Comparison of ENCODE assay signal across 25 cellular contexts in genomic region chr18:79472946-79473345, GRCh38.
"Had no signal": no experiment of that assay in that cellular context is flagged by ENCODE, and none has a peak within 500 bp of the region (broad histone marks: within the 10 kb centered on the region; RNA-seq: fewer than 3 reads in every experiment).

No MANE protein-coding gene starts in this region.

- H3K9me3 Mint-ChIP-seq: activated CD4-positive, alpha-beta memory T cell treated with anti-CD3 and anti-CD28 coated beads, Interleukin-2, amount 10 ng/mL, durations not matched to agents 7 days and 5 days; T-cell had no signal

- H3K27ac ChIP-seq: SK-N-MC, WERI-Rb-1 had no signal

- H3K36me3 Mint-ChIP-seq: brain had no signal

- H3K4me1 Mint-ChIP-seq: activated CD4-positive, alpha-beta memory T cell treated with anti-CD3 and anti-CD28 coated beads, Interleukin-2, amount 10 ng/mL, durations not matched to agents 7 days and 5 days had no signal

- H3K27ac Mint-ChIP-seq: activated CD4-positive, alpha-beta memory T cell treated with anti-CD3 and anti-CD28 coated beads, Interleukin-2, amount 10 ng/mL, durations not matched to agents 7 days and 5 days; activated CD4-positive, alpha-beta T cell treated with anti-CD3 and anti-CD28 coated beads for 36 hours had no signal

- DNase-seq: activated CD4-positive, alpha-beta memory T cell treated with anti-CD3 and anti-CD28 coated beads, Interleukin-2, amount 10 ng/mL, durations not matched to agents 7 days and 5 days; activated CD4-positive, alpha-beta T cell treated with anti-CD3 and anti-CD28 coated beads for 36 hours; activated CD4-positive, alpha-beta T cell treated with anti-CD3 and anti-CD28 coated beads, Interleukin-2, amount 50 U/mL, for 1 hour; activated naive CD4-positive, alpha-beta T cell treated with anti-CD3 and anti-CD28 coated beads, Interleukin-2, amount 50 U/mL, for 16 hours; activated T-cell treated with anti-CD3 and anti-CD28 coated beads for 4 hours; amniotic stem cell; Kasumi-1; NCI-H1092; NCI-H1417; NCI-H2029; NCI-H2107; NCI-H2171 treated with DMSO at 0.1 percent for 48 hours; NCI-H226; NCI-H510A; NCI-H526 treated with DMSO at 0.1 percent for 48 hours; NCI-H82; OCI-M1; RPMI8226; T-cell; WERI-Rb-1 had no signal

- H3K4me3 Mint-ChIP-seq: activated CD4-positive, alpha-beta memory T cell treated with anti-CD3 and anti-CD28 coated beads, Interleukin-2, amount 10 ng/mL, durations not matched to agents 7 days and 5 days; activated CD4-positive, alpha-beta T cell treated with anti-CD3 and anti-CD28 coated beads for 36 hours; brain; T-cell had no signal

- H3K27me3 Mint-ChIP-seq: activated CD4-positive, alpha-beta memory T cell treated with anti-CD3 and anti-CD28 coated beads, Interleukin-2, amount 10 ng/mL, durations not matched to agents 7 days and 5 days; activated CD4-positive, alpha-beta T cell treated with anti-CD3 and anti-CD28 coated beads for 36 hours; T-cell had no signal

- ATAC-seq: K562, Panc1, Right ventricle myocardium inferior, T-cell had no signal
